9 cellular contexts compared by ENCODE assay signal in genomic region chr3:49119439-49119838, GRCh38. TPM values are rescaled to one million over a fixed set of nuclear protein-coding genes. Genes with fewer than 3 reads are reported as not detected.
DNase-seq lines count a peak whose midpoint lies in the region; ATAC-seq and TF ChIP-seq lines count a peak whose summit lies in the region.
"Had no signal": no experiment of that assay in that cellular context is flagged by ENCODE, and none has a peak within 500 bp of the region (broad histone marks: within the 10 kb centered on the region; RNA-seq: fewer than 3 reads in every experiment).

No MANE protein-coding gene starts in this region.

- CTCF ChIA-PET in SK-N-SH (lab: Yijun Ruan, JAX) = interaction anchor here (1.8 to 4.0 kb wide), 2 partner anchors 12 to 25 kb away, joined by 6 to 26 read pairs; partner anchors contain the start of genes LAMB2 and QRICH1

- H4K20me1 ChIP-seq in SK-N-SH (ENCODE audit: insufficient read depth) = no peaks in the 10 kb centered on the region

- peaks cover 31% of the 10 kb centered on the region for H3K79me2 ChIP-seq in SK-N-SH (ENCODE audit: insufficient read depth)

- H3K9me3 ChIP-seq in SK-N-SH = no peaks in the 10 kb centered on the region
- no peaks in the 10 kb centered on the region for H3K9me3 ChIP-seq in esophagus squamous epithelium

- intact Hi-C loops in esophagus squamous epithelium (cut with DNase I) = no loop called here

- H3F3A ChIP-seq in SK-N-SH (replicated peaks; ENCODE audit: insufficient read depth) = peaks cover 36% of the 10 kb centered on the region

- no peaks in the 10 kb centered on the region for H3K9me2 ChIP-seq in SK-N-SH

- H3K27ac ChIP-seq in SK-N-SH (ENCODE audit: low read depth in 2 of 2, low read length in 1 of 2) = peak overlapping the region; percentile 96 to 98; a peak in 3 of 4 replicates
- peak overlapping the region; percentile 92 to 99 (median 97) for H3K27ac ChIP-seq in esophagus squamous epithelium

- no peak for TF ChIP-seq CTCF in GM12865 (IDR thresholded peaks at IDR 0.05; ENCODE audit: insufficient read depth, low read depth, low read length, missing control alignments)
- TF ChIP-seq CTCF in SK-N-SH (IDR thresholded peaks at IDR 0.05) = no peak
- TF ChIP-seq CTCF in esophagus squamous epithelium (IDR thresholded peaks at IDR 0.05) = no peak

- no peak for TF ChIP-seq EP300 in SK-N-SH (IDR thresholded peaks at IDR 0.05; ENCODE audit: borderline replicate concordance in 1 of 2, low read depth in 1 of 2, low read length in 1 of 2)

- 0% methylated on average over 1 of the region's 3 CpGs for WGBS in SK-N-SH (ENCODE audit: low lambda C conversion rate)
- WGBS in esophagus squamous epithelium, 2 donors = 47% methylated on average over 3 of the region's 3 CpGs; no CpG with 5 or more reads in 1 of the 2 donors

- ATAC-seq in HG03457 (IDR thresholded peaks at IDR 0.05; ENCODE audit: unreplicated experiment) = no peak

- no peak for TF ChIP-seq RAD21 in SK-N-SH (IDR thresholded peaks at IDR 0.05; ENCODE audit: low read length)

- H3K36me3 ChIP-seq in SK-N-SH (replicated peaks in 1 of 2; ENCODE audit: control insufficient read depth in 1 of 2, insufficient read depth in 2 of 2, low read length in 1 of 2) = peaks cover 36 to 72% of the 10 kb centered on the region in 2 experiments
- peaks cover 54 to 84% (median 69%) of the 10 kb centered on the region in 3 donors for H3K36me3 ChIP-seq in esophagus squamous epithelium

- H2AFZ ChIP-seq in SK-N-SH (ENCODE audit: low read depth) = no peak overlapping the region

- DNase-seq in GM12865 (ENCODE audit: low read depth) (no peak), SK-N-SH (no peak), esophagus squamous epithelium (lab: John Stamatoyannopoulos, UW) (no peak), skeletal muscle cell (ENCODE audit: low read depth) (no peak), retina (no peak), SW 1271 (lab: John Stamatoyannopoulos, UW) (no peak), GOT3 (lab: John Stamatoyannopoulos, UW) (no peak)

- POLR2A ChIA-PET in SK-N-SH (lab: Yijun Ruan, JAX) = interaction anchor here (1.8 to 4.0 kb wide), 3 partner anchors 14 to 98 kb away, joined by 5 to 25 read pairs (median 16); partner anchors contain the start of genes LAMB2, NDUFAF3 and QRICH1

- TF ChIP-seq POLR2A in esophagus squamous epithelium (IDR thresholded peaks at IDR 0.05) = no peak

- H3K4me3 ChIP-seq in GM12865 (ENCODE audit: low read depth, low read length) (peak overlapping the region; percentile 98), SK-N-SH (ENCODE audit: low read depth in 2 of 2, low read length in 1 of 2) (peak overlapping the region; percentile 95 to 100), esophagus squamous epithelium (peak overlapping the region; percentile 84 to 98 (median 90)), skeletal muscle cell (ENCODE audit: low read depth, low read length) (peak overlapping the region; percentile 80)

- H3K27me3 ChIP-seq in SK-N-SH (ENCODE audit: insufficient read depth) = no peaks in the 10 kb centered on the region
- no peaks in the 10 kb centered on the region for H3K27me3 ChIP-seq in esophagus squamous epithelium

- H3K4me2 ChIP-seq in SK-N-SH = peak overlapping the region; percentile 100

- H3K9ac ChIP-seq in SK-N-SH = peak overlapping the region; percentile 89

- H3K4me1 ChIP-seq in SK-N-SH (ENCODE audit: control insufficient read depth in 1 of 2, insufficient read depth in 2 of 2, low read depth in 1 of 2, low read length in 1 of 2) = peaks cover 7 to 19% of the 10 kb centered on the region in 2 experiments; a peak in 2 of 4 replicates
- peaks cover 11 to 29% (median 21%) of the 10 kb centered on the region in 3 donors for H3K4me1 ChIP-seq in esophagus squamous epithelium

TF ChIP-seq in SK-N-SH, 30 proteins besides CTCF, POLR2A, EP300 and RAD21:
- TF ChIP-seq FOXM1 (IDR thresholded peaks at IDR 0.05; ENCODE audit: low read depth) (no peak), SIN3A (IDR thresholded peaks at IDR 0.05; ENCODE audit: borderline replicate concordance, low read depth, low read length) (no peak), CHD2 (IDR thresholded peaks at IDR 0.05; ENCODE audit: low read length, partially characterized antibody) (no peak), RCOR1 (IDR thresholded peaks at IDR 0.05; ENCODE audit: low read length) (no peak), SMC3 (IDR thresholded peaks at IDR 0.05; ENCODE audit: low read depth, low read length) (no peak), MXI1 (IDR thresholded peaks at IDR 0.05; ENCODE audit: low read depth, low read length) (no peak), IRF3 (IDR thresholded peaks at IDR 0.05; ENCODE audit: low read depth, low read length) (no peak)

RNA-seq across cellular contexts. Expression of gene USP19, which starts 1.2 kb away (rescaled TPM):
- 75.6 and 80.5 TPM in 2 replicates for polyA plus RNA-seq in SK-N-SH (2012; rRNA removed)
- polyA plus RNA-seq in SK-N-SH (2012; cell fraction: cytosol; rRNA removed) = 31.2 and 48.4 TPM in 2 replicates
- polyA plus RNA-seq in SK-N-SH (2012; cell fraction: nucleus; rRNA removed) = 181 and 182 TPM in 2 replicates
- 10 to 100 TPM; 37.8 to 52.3 (median 40.7) TPM for total RNA-seq in esophagus squamous epithelium

RNA-seq across cellular contexts. Expression of gene LAMB2, which starts 13.4 kb away (rescaled TPM):
- 318 and 332 TPM in 2 replicates for polyA plus RNA-seq in SK-N-SH (2012; rRNA removed)
- polyA plus RNA-seq in SK-N-SH (2012; cell fraction: cytosol; rRNA removed) = 79.7 and 90.1 TPM in 2 replicates
- polyA plus RNA-seq in SK-N-SH (2012; cell fraction: nucleus; rRNA removed) = 1,763 and 2,430 TPM in 2 replicates
- total RNA-seq in esophagus squamous epithelium = 100 to 1,000 TPM in 3 of 4 donors, 10 to 100 TPM in 1; 66.0 to 319 (median 175) TPM
- total RNA-seq: activated CD8-positive, alpha-beta memory T cell treated with anti-CD3 and anti-CD28 coated beads for 36 hours had no signal

RNA-seq across cellular contexts. Expression of gene QARS1, which starts 14.9 kb away (rescaled TPM):
- 311 and 381 TPM in 2 replicates for polyA plus RNA-seq in SK-N-SH (2012; rRNA removed)
- polyA plus RNA-seq in SK-N-SH (2012; cell fraction: cytosol; rRNA removed) = 153 and 224 TPM in 2 replicates
- polyA plus RNA-seq in SK-N-SH (2012; cell fraction: nucleus; rRNA removed) = 787 and 824 TPM in 2 replicates
- total RNA-seq in esophagus squamous epithelium = 100 to 1,000 TPM; 236 to 290 (median 265) TPM

RNA-seq across cellular contexts. Expression of gene QRICH1, which starts 25.6 kb away (rescaled TPM):
- 58.5 and 67.0 TPM in 2 replicates for polyA plus RNA-seq in SK-N-SH (2012; rRNA removed)
- polyA plus RNA-seq in SK-N-SH (2012; cell fraction: cytosol; rRNA removed) = 27.7 and 33.7 TPM in 2 replicates
- polyA plus RNA-seq in SK-N-SH (2012; cell fraction: nucleus; rRNA removed) = 255 and 279 TPM in 2 replicates
- 10 to 100 TPM; 36.8 to 85.6 (median 49.1) TPM for total RNA-seq in esophagus squamous epithelium

RNA-seq across cellular contexts. Expression of gene CCDC71, which starts 46.7 kb away (rescaled TPM):
- 40.9 and 43.6 TPM in 2 replicates for polyA plus RNA-seq in SK-N-SH (2012; rRNA removed)
- 20.6 and 31.9 TPM in 2 replicates for polyA plus RNA-seq in SK-N-SH (2012; cell fraction: cytosol; rRNA removed)
- 27.3 and 29.4 TPM in 2 replicates for polyA plus RNA-seq in SK-N-SH (2012; cell fraction: nucleus; rRNA removed)
- total RNA-seq in esophagus squamous epithelium = 10 to 100 TPM; 17.0 to 31.1 (median 23.1) TPM
